Comparison of ENCODE assay signal across 15 cellular contexts in genomic region chr15:98844261-98844660, GRCh38.
"Had no signal": no experiment of that assay in that cellular context is flagged by ENCODE, and none has a peak within 500 bp of the region (broad histone marks: within the 10 kb centered on the region; RNA-seq: fewer than 3 reads in every experiment).

No MANE protein-coding gene starts in this region.

- H3K27me3 Mint-ChIP-seq: activated naive CD4-positive, alpha-beta T cell treated with anti-CD3 and anti-CD28 coated beads, Interleukin-2, amount 10 ng/mL, durations not matched to agents 7 days and 5 days; progenitor cell of endocrine pancreas; stimulated activated naive CD8-positive, alpha-beta T cell treated with anti-CD3 and anti-CD28 coated beads, Interleukin-15, amount 100 ng/mL, for 72 hours had no signal

- DNase-seq: activated CD4-positive, alpha-beta T cell treated with anti-CD3 and anti-CD28 coated beads, Interleukin-2, amount 50 U/mL, for 48 hours; activated naive CD4-positive, alpha-beta T cell treated with anti-CD3 and anti-CD28 coated beads, Interleukin-2, amount 10 ng/mL, durations not matched to agents 7 days and 5 days; adrenal gland; hypothalamus; left ventricle myocardium superior; mesenchymal stem cell; natural killer cell; occipital lobe; stimulated activated CD4-positive, alpha-beta T cell treated with anti-CD3 and anti-CD28 coated beads, Interleukin-4, amount 100 ng/mL, for 4 hours; stimulated activated CD8-positive, alpha-beta memory T cell treated with anti-CD3 and anti-CD28 coated beads, Interleukin-4, amount 100 ng/mL, for 48 hours; stimulated activated naive CD8-positive, alpha-beta T cell treated with anti-CD3 and anti-CD28 coated beads, Interleukin-15, amount 100 ng/mL, for 72 hours had no signal

- H3K9me3 ChIP-seq: adrenal gland, esophagus muscularis mucosa, right atrium auricular region had no signal

- H3K9me3 Mint-ChIP-seq: activated T-helper 2 cell treated with anti-CD3 and anti-CD28 coated beads, Interferon-gamma antibody, Interleukin-2, Interleukin-4, amounts not matched to agents 10 μg/mL and 5 μg/mL and 100 μg/mL, durations not matched to agents 14 hours and 24 hours and 36 hours; natural killer cell; stimulated activated naive CD8-positive, alpha-beta T cell treated with anti-CD3 and anti-CD28 coated beads, Interleukin-15, amount 100 ng/mL, for 72 hours had no signal

- H3K27me3 ChIP-seq: adrenal gland, esophagus muscularis mucosa, right atrium auricular region had no signal

- H3K36me3 ChIP-seq: adrenal gland, esophagus muscularis mucosa, right atrium auricular region had no signal

- H3K4me3 ChIP-seq: adrenal gland, esophagus muscularis mucosa, right atrium auricular region had no signal

- ATAC-seq: left ventricle myocardium superior; natural killer cell; stimulated activated naive CD8-positive, alpha-beta T cell treated with anti-CD3 and anti-CD28 coated beads, Interleukin-15, amount 100 ng/mL, for 72 hours had no signal

- H3K36me3 Mint-ChIP-seq: natural killer cell had no signal

- H3K4me3 Mint-ChIP-seq: activated naive CD4-positive, alpha-beta T cell treated with anti-CD3 and anti-CD28 coated beads, Interleukin-2, amount 10 ng/mL, durations not matched to agents 7 days and 5 days; natural killer cell; stimulated activated naive CD8-positive, alpha-beta T cell treated with anti-CD3 and anti-CD28 coated beads, Interleukin-15, amount 100 ng/mL, for 72 hours had no signal

- H3K27ac Mint-ChIP-seq: activated naive CD4-positive, alpha-beta T cell treated with anti-CD3 and anti-CD28 coated beads, Interleukin-2, amount 10 ng/mL, durations not matched to agents 7 days and 5 days; activated T-helper 2 cell treated with anti-CD3 and anti-CD28 coated beads, Interferon-gamma antibody, Interleukin-2, Interleukin-4, amounts not matched to agents 10 μg/mL and 5 μg/mL and 100 μg/mL, durations not matched to agents 14 hours and 24 hours and 36 hours; natural killer cell; stimulated activated naive CD8-positive, alpha-beta T cell treated with anti-CD3 and anti-CD28 coated beads, Interleukin-15, amount 100 ng/mL, for 72 hours had no signal

- H3K27ac ChIP-seq: esophagus muscularis mucosa, right atrium auricular region had no signal
